ENCODE assay signal across 18 cellular contexts in genomic region chr11:118411523-118411922, GRCh38.
"Had no signal": no experiment of that assay in that cellular context is flagged by ENCODE, and none has a peak within 500 bp of the region (broad histone marks: within the 10 kb centered on the region; RNA-seq: fewer than 3 reads in every experiment).

No MANE protein-coding gene starts in this region.

- H3K27ac ChIP-seq: ascending aorta, breast epithelium, neural progenitor cell, prostate gland, right atrium auricular region, stomach, upper lobe of right lung had no signal

- H3K4me3 ChIP-seq: ascending aorta, breast epithelium, gastrocnemius medialis, neural progenitor cell, prostate gland, right atrium auricular region, stomach, upper lobe of right lung had no signal

- H3K4me1 Mint-ChIP-seq: neural progenitor cell had no signal

- H3K4me2 ChIP-seq: neural progenitor cell had no signal

- H3K4me1 ChIP-seq: ascending aorta, breast epithelium, neural progenitor cell, prostate gland, upper lobe of right lung had no signal

- DNase-seq: activated CD4-positive, alpha-beta T cell treated with anti-CD3 and anti-CD28 coated beads, Interleukin-2, amount 10 ng/mL, durations not matched to agents 7 days and 5 days; activated effector memory CD4-positive, alpha-beta T cell treated with Interleukin-2 at 50 U/mL for 16 hours; activated naive CD4-positive, alpha-beta T cell treated with anti-CD3 and anti-CD28 coated beads, Interleukin-2, amount 10 ng/mL, durations not matched to agents 7 days and 5 days; activated T-cell treated with anti-CD3 and anti-CD28 coated beads, Interleukin-2, amount 50 U/mL, for 1 hour; cerebellar nuclear complex; cortex of kidney; head of caudate nucleus; mesenchymal stem cell; naive thymus-derived CD4-positive, alpha-beta T cell; stomach; upper lobe of right lung had no signal

- H3K27me3 ChIP-seq: ascending aorta, breast epithelium, gastrocnemius medialis, neural progenitor cell, right atrium auricular region, stomach, upper lobe of right lung had no signal

- H3K4me3 Mint-ChIP-seq: activated CD4-positive, alpha-beta T cell treated with anti-CD3 and anti-CD28 coated beads, Interleukin-2, amount 10 ng/mL, durations not matched to agents 7 days and 5 days; activated naive CD4-positive, alpha-beta T cell treated with anti-CD3 and anti-CD28 coated beads, Interleukin-2, amount 10 ng/mL, durations not matched to agents 7 days and 5 days; naive thymus-derived CD4-positive, alpha-beta T cell; neural progenitor cell had no signal

- H3K9me3 Mint-ChIP-seq: activated CD4-positive, alpha-beta T cell treated with anti-CD3 and anti-CD28 coated beads, Interleukin-2, amount 10 ng/mL, durations not matched to agents 7 days and 5 days; activated naive CD4-positive, alpha-beta T cell treated with anti-CD3 and anti-CD28 coated beads, Interleukin-2, amount 10 ng/mL, durations not matched to agents 7 days and 5 days; naive thymus-derived CD4-positive, alpha-beta T cell; neural progenitor cell had no signal

- H3K36me3 ChIP-seq: breast epithelium, neural progenitor cell, prostate gland had no signal

- H3K9me3 ChIP-seq: ascending aorta, breast epithelium, gastrocnemius medialis, prostate gland, right atrium auricular region, stomach, upper lobe of right lung had no signal

- H3K27me3 Mint-ChIP-seq: activated CD4-positive, alpha-beta T cell treated with anti-CD3 and anti-CD28 coated beads, Interleukin-2, amount 10 ng/mL, durations not matched to agents 7 days and 5 days; activated naive CD4-positive, alpha-beta T cell treated with anti-CD3 and anti-CD28 coated beads, Interleukin-2, amount 10 ng/mL, durations not matched to agents 7 days and 5 days; naive thymus-derived CD4-positive, alpha-beta T cell had no signal

- ATAC-seq: activated CD4-positive, CD25-positive, alpha-beta regulatory T cell treated with anti-CD3 and anti-CD28 coated beads, Interleukin-2, amount 50 U/mL, for 24 hours; gastrocnemius medialis; naive thymus-derived CD4-positive, alpha-beta T cell; upper lobe of right lung had no signal

- H2AFZ ChIP-seq: neural progenitor cell had no signal

- H3K27ac Mint-ChIP-seq: activated CD4-positive, alpha-beta T cell treated with anti-CD3 and anti-CD28 coated beads, Interleukin-2, amount 10 ng/mL, durations not matched to agents 7 days and 5 days; activated naive CD4-positive, alpha-beta T cell treated with anti-CD3 and anti-CD28 coated beads, Interleukin-2, amount 10 ng/mL, durations not matched to agents 7 days and 5 days; neural progenitor cell had no signal

- H3K9ac ChIP-seq: neural progenitor cell had no signal
